In genomic region chr14:33915682-33916081, GRCh38 we compare ENCODE assay signal across 1 cellular context.
TF ChIP-seq lines count a peak whose summit lies in the region.

No MANE protein-coding gene starts in this region.

TF ChIP-seq in HCT116, 20 proteins besides CTCF, POLR2A, EP300 and RAD21 (continued from another document):
- TF ChIP-seq ZBTB33 (IDR thresholded peaks at IDR 0.05; ENCODE audit: extremely low read depth, insufficient replicate concordance, low read length) = no peak
- TF ChIP-seq POLR2AphosphoS5 (IDR thresholded peaks at IDR 0.05; ENCODE audit: low read depth, low read length) = no peak
- TF ChIP-seq CBX3 (IDR thresholded peaks at IDR 0.05; ENCODE audit: low read depth) = no peak
- TF ChIP-seq SP1 (IDR thresholded peaks at IDR 0.05; ENCODE audit: low read depth) = no peak
- TF ChIP-seq EGR1 (IDR thresholded peaks at IDR 0.05; ENCODE audit: low read depth) = no peak
- TF ChIP-seq EZH2 (IDR thresholded peaks at IDR 0.05) = no peak
- no peak for TF ChIP-seq SIN3A (IDR thresholded peaks at IDR 0.05; ENCODE audit: low read depth)
- TF ChIP-seq JUND (IDR thresholded peaks at IDR 0.05) = no peak
